ENCODE assay signal across 8 cellular contexts in genomic region chr17:80101160-80101945, GRCh38. TPM values are rescaled to one million over a fixed set of nuclear protein-coding genes. Genes with fewer than 3 reads are reported as not detected.
DNase-seq lines count a peak whose midpoint lies in the region; ATAC-seq lines count a peak whose summit lies in the region.

GAA (plus strand) TSS chr17:80101581; CDS start chr17:80104587, 3,006 bp downstream.

- H3K4me3 Mint-ChIP-seq in activated T-helper 17 cell treated with anti-CD3 and anti-CD28 coated beads, Interleukin-2, amount 50 U/mL, for 72 hours: peak within 1 kb of the TSS; percentile 94
- peak within 1 kb of the TSS; percentile 92 for H3K4me3 Mint-ChIP-seq in natural killer cell treated with Interleukin-12 subunit alpha and Interleukin-12 subunit beta and Interleukin-15 and Interleukin-18, amount 100 ng/mL, for 72 hours

- peak; percentile 52 for ATAC-seq in GM21447 (IDR thresholded peaks at IDR 0.05; ENCODE audit: unreplicated experiment)
- ATAC-seq in activated T-helper 17 cell treated with anti-CD3 and anti-CD28 coated beads, Interleukin-2, amount 50 U/mL, for 72 hours (replicated peaks): peak; percentile 89
- peak; percentile 92 to 93 for ATAC-seq in natural killer cell treated with Interleukin-12 subunit alpha and Interleukin-12 subunit beta and Interleukin-15 and Interleukin-18, amount 100 ng/mL, for 72 hours
- ATAC-seq in stimulated activated naive CD8-positive, alpha-beta T cell treated with anti-CD3 and anti-CD28 coated beads, Interleukin-15, Interleukin-2, amounts not matched to agents 100 U/mL and 50 U/mL, for 24 hours: peak; percentile 84

- in situ Hi-C loops in KBM-7 (cut with MboI; ENCODE audit: low pct_unique_long_range_greater_than_20kb, low sequenced_read_pairs): no loop called here

- peaks cover 19% of the 10 kb centered on the region for H3K4me1 Mint-ChIP-seq in activated T-helper 17 cell treated with anti-CD3 and anti-CD28 coated beads, Interleukin-2, amount 50 U/mL, for 72 hours
- H3K4me1 Mint-ChIP-seq in natural killer cell treated with Interleukin-12 subunit alpha and Interleukin-12 subunit beta and Interleukin-15 and Interleukin-18, amount 100 ng/mL, for 72 hours (ENCODE audit: low read depth in 2 of 2): peaks cover 11 to 22% of the 10 kb centered on the region in 2 donors

- no peaks in the 10 kb centered on the region for H3K36me3 Mint-ChIP-seq in activated T-helper 17 cell treated with anti-CD3 and anti-CD28 coated beads, Interleukin-2, amount 50 U/mL, for 72 hours (ENCODE audit: low read depth)
- no peaks in the 10 kb centered on the region for H3K36me3 Mint-ChIP-seq in natural killer cell treated with Interleukin-12 subunit alpha and Interleukin-12 subunit beta and Interleukin-15 and Interleukin-18, amount 100 ng/mL, for 72 hours

- DNase-seq in DMS 273 (lab: John Stamatoyannopoulos, UW; ENCODE audit: unreplicated experiment): peak; percentile 97
- DNase-seq in KBM-7: peak; percentile 85
- DNase-seq in RPMI7951 (ENCODE audit: low read depth): peak; percentile 66
- DNase-seq in fibroblast of peridontal ligament (ENCODE audit: extremely low read depth): peak; percentile 72
- peak; percentile 91 for DNase-seq in natural killer cell treated with Interleukin-12 subunit alpha and Interleukin-12 subunit beta and Interleukin-15 and Interleukin-18, amount 100 ng/mL, for 72 hours (ENCODE audit: low spot score)
- DNase-seq in stimulated activated naive CD8-positive, alpha-beta T cell treated with anti-CD3 and anti-CD28 coated beads, Interleukin-15, Interleukin-2, amounts not matched to agents 100 U/mL and 50 U/mL, for 24 hours: peak; percentile 95

- no peaks in the 10 kb centered on the region for H3K9me3 Mint-ChIP-seq in activated T-helper 17 cell treated with anti-CD3 and anti-CD28 coated beads, Interleukin-2, amount 50 U/mL, for 72 hours
- no peaks in the 10 kb centered on the region for H3K9me3 Mint-ChIP-seq in natural killer cell treated with Interleukin-12 subunit alpha and Interleukin-12 subunit beta and Interleukin-15 and Interleukin-18, amount 100 ng/mL, for 72 hours

- H3K27ac Mint-ChIP-seq in activated T-helper 17 cell treated with anti-CD3 and anti-CD28 coated beads, Interleukin-2, amount 50 U/mL, for 72 hours: peak within 1 kb of the TSS; percentile 92
- peak within 1 kb of the TSS; percentile 69 to 90 for H3K27ac Mint-ChIP-seq in natural killer cell treated with Interleukin-12 subunit alpha and Interleukin-12 subunit beta and Interleukin-15 and Interleukin-18, amount 100 ng/mL, for 72 hours

- no peaks in the 10 kb centered on the region for H3K27me3 Mint-ChIP-seq in activated T-helper 17 cell treated with anti-CD3 and anti-CD28 coated beads, Interleukin-2, amount 50 U/mL, for 72 hours
- H3K27me3 Mint-ChIP-seq in natural killer cell treated with Interleukin-12 subunit alpha and Interleukin-12 subunit beta and Interleukin-15 and Interleukin-18, amount 100 ng/mL, for 72 hours: no peaks in the 10 kb centered on the region

RNA-seq across cellular contexts. Expression of gene GAA, which starts in this region (rescaled TPM):
- 10.3 and 11.7 TPM in 2 replicates for total RNA-seq in RPMI7951 (2014; rRNA removed; shearing (Covaris generic))
- total RNA-seq in activated T-helper 17 cell treated with anti-CD3 and anti-CD28 coated beads, Interleukin-2, amount 50 U/mL, for 72 hours: 10 to 100 TPM; 15.0 to 33.0 TPM
- 10 to 100 TPM; 20.9 to 24.0 TPM for total RNA-seq in natural killer cell treated with Interleukin-12 subunit alpha and Interleukin-12 subunit beta and Interleukin-15 and Interleukin-18, amount 100 ng/mL, for 72 hours

Comparison
In these comparisons a context has a peak if more than half of its experiments do, and no peak if none do; other contexts are left out.
1. Peak in every context shown above with its lines: DNase-seq and ATAC-seq.